8 cellular contexts compared by ENCODE assay signal in genomic region chrX:153794018-153794896, GRCh38. TPM values are rescaled to one million over a fixed set of nuclear protein-coding genes. Genes with fewer than 3 reads are reported as not detected.
DNase-seq lines count a peak whose midpoint lies in the region; ATAC-seq and TF ChIP-seq lines count a peak whose summit lies in the region.

Gene IDH3G, minus strand, starts transcription at chrX:153794375. Its CDS starts 49 bp downstream, at chrX:153794326.
Gene SSR4, plus strand, starts transcription at chrX:153794668. Its CDS starts 20 bp downstream, at chrX:153794688.

- DNase-seq in NCI-H2029 (lab: John Stamatoyannopoulos, UW) (peak; percentile 88), T-helper 22 cell (ENCODE audit: low read depth) (peak; percentile 88), astrocyte of the cerebellum (ENCODE audit: low read depth) (peak; percentile 83), hepatic stellate cell (ENCODE audit: low spot score) (peak; percentile 98), aorta (peak; percentile 94 to 98)

- TF ChIP-seq POLR2A in GM18505 (IDR thresholded peaks at IDR 0.05; ENCODE audit: borderline replicate concordance, extremely low read depth, insufficient read depth, insufficient read length), result peak; percentile 75

- H3K36me3 ChIP-seq in rectal smooth muscle tissue (ENCODE audit: control insufficient read depth, insufficient read depth, low read length) (peaks cover 2% of the 10 kb centered on the region), aorta (ENCODE audit: control insufficient read depth in 1 of 2, insufficient read depth in 2 of 2, low read length in 1 of 2) (peaks cover 0 to 3% of the 10 kb centered on the region in 2 donors)

- H3K9me3 ChIP-seq in aorta (ENCODE audit: control insufficient read depth, low read length), result no peaks in the 10 kb centered on the region

- 0 to 27% methylated on average over 92 of the region's 92 CpGs for WGBS in aorta, 2 donors

- H3K4me3 ChIP-seq in astrocyte of the cerebellum (ENCODE audit: low read depth, low read length) (peak within 1 kb of the TSS; percentile 70), rectal smooth muscle tissue (ENCODE audit: low read length) (peak within 1 kb of the TSS; percentile 81), aorta (ENCODE audit: low read length in 2 of 2) (peak within 1 kb of the TSS; percentile 20 to 50)

- H3K27me3 ChIP-seq in rectal smooth muscle tissue (ENCODE audit: control insufficient read depth, insufficient read depth, low read length) (peaks cover 6% of the 10 kb centered on the region), aorta (ENCODE audit: control insufficient read depth in 1 of 2, insufficient read depth in 2 of 2, low read length in 1 of 2) (no peaks in the 10 kb centered on the region)

- in situ Hi-C loops in astrocyte of the cerebellum (cut with HindIII; ENCODE audit: low sequenced_read_pairs), result no loop called here

- H3K27ac ChIP-seq in rectal smooth muscle tissue (ENCODE audit: low read depth, low read length) (peak within 1 kb of the TSS; percentile 93), aorta (ENCODE audit: low read depth in 1 of 2, low read length in 2 of 2) (peak within 1 kb of the TSS in 1 of 2 donors; percentile 83)

- peak; percentile 80 for ATAC-seq in GM18505 (IDR thresholded peaks at IDR 0.05; ENCODE audit: unreplicated experiment)
- ATAC-seq in HG02973 (IDR thresholded peaks at IDR 0.05; ENCODE audit: unreplicated experiment), result peak; percentile 86
- ATAC-seq in aorta (ENCODE audit: low FRiP score), result peak; percentile 94

- H3K4me1 ChIP-seq in rectal smooth muscle tissue (ENCODE audit: control insufficient read depth, insufficient read depth, low read length), result peaks cover 13% of the 10 kb centered on the region
- H3K4me1 ChIP-seq in aorta (ENCODE audit: control insufficient read depth in 1 of 2, insufficient read depth in 2 of 2, low read length in 2 of 2), result no peaks in the 10 kb centered on the region

- no peak for TF ChIP-seq CTCF in astrocyte of the cerebellum (IDR thresholded peaks at IDR 0.05; ENCODE audit: low read depth, low read length, missing control alignments)

- intact Hi-C loops in aorta (cut with DNase I), result no loop called here

- H3K9ac ChIP-seq in rectal smooth muscle tissue (ENCODE audit: low read length), result peak within 1 kb of the TSS; percentile 72

RNA-seq across cellular contexts. Expression of gene IDH3G, which starts in this region (rescaled TPM):
- total RNA-seq in aorta, result 10 to 100 TPM; 46.8 to 48.4 TPM
- 10 to 100 TPM; 33.3 to 72.5 TPM for polyA plus RNA-seq in aorta

RNA-seq across cellular contexts. Expression of gene SSR4, which starts in this region (rescaled TPM):
- total RNA-seq in aorta, result 100 to 1,000 TPM; 182 TPM
- polyA plus RNA-seq in aorta, result 100 to 1,000 TPM; 401 to 633 TPM
